ENCODE assay signal across 12 cellular contexts in genomic region chr2:183995632-183996031, GRCh38.
DNase-seq lines count a peak whose midpoint lies in the region; ATAC-seq, FAIRE-seq and TF ChIP-seq lines count a peak whose summit lies in the region.
"Had no signal": no experiment of that assay in that cellular context is flagged by ENCODE, and none has a peak within 500 bp of the region (broad histone marks: within the 10 kb centered on the region; RNA-seq: fewer than 3 reads in every experiment).

No MANE protein-coding gene starts in this region.

- H3K36me3 ChIP-seq in prostate gland = no peaks in the 10 kb centered on the region
- H3K36me3 ChIP-seq: left ventricle myocardium inferior, vagina had no signal

- 42% methylated on average over 2 of the region's 2 CpGs for WGBS in prostate gland

- H3K4me1 ChIP-seq in prostate gland (replicated peaks) = no peaks in the 10 kb centered on the region
- H3K4me1 ChIP-seq: left ventricle myocardium inferior, vagina had no signal

- H3K27me3 ChIP-seq in prostate gland (replicated peaks; ENCODE audit: insufficient read depth) = no peaks in the 10 kb centered on the region
- H3K27me3 ChIP-seq: vagina had no signal

- no peaks in the 10 kb centered on the region for H3K9me3 ChIP-seq in prostate gland
- H3K9me3 ChIP-seq: left ventricle myocardium inferior, vagina had no signal

- TF ChIP-seq POLR2A in prostate gland (IDR thresholded peaks at IDR 0.05) = no peak

- no peak overlapping the region for H3K27ac ChIP-seq in prostate gland
- H3K27ac ChIP-seq: left ventricle myocardium inferior, vagina had no signal

- in situ Hi-C loops in Caki2 (cut with HindIII; ENCODE audit: low pct_unique_long_range_greater_than_20kb, low sequenced_read_pairs) = no loop called here

- H3K4me3 ChIP-seq in prostate gland = no peak overlapping the region
- H3K4me3 ChIP-seq: left ventricle myocardium inferior, vagina had no signal

- TF ChIP-seq CTCF in prostate gland (IDR thresholded peaks at IDR 0.05) = no peak

- intact Hi-C loops in prostate gland (cut with DNase I) = no loop called here

- DNase-seq in Caki2 (ENCODE audit: low read depth) = peak; percentile 82
- DNase-seq in NCI-H146 (lab: John Stamatoyannopoulos, UW) = peak; percentile 18
- peak; percentile 90 for DNase-seq in SHP77 treated with DMSO at 0.1 percent for 48 hours (lab: John Stamatoyannopoulos, UW)
- DNase-seq in prostate gland (ENCODE audit: low spot score) = no peak
- DNase-seq in HuH-7.5 (ENCODE audit: low spot score) = no peak
- DNase-seq: left ventricle myocardium inferior had no signal

- ATAC-seq in HG02840 (IDR thresholded peaks at IDR 0.05; ENCODE audit: low FRiP score, unreplicated experiment) (no peak), HG02970 (IDR thresholded peaks at IDR 0.05; ENCODE audit: low FRiP score, unreplicated experiment) (no peak)
- ATAC-seq: Panc1 had no signal

- peak; percentile 95 for FAIRE-seq in islet of Langerhans (lab: Jason Lieb, UNC)
- FAIRE-seq: GM18507 had no signal

Comparison
In these comparisons a context has a peak if more than half of its experiments do, and no peak if none do; other contexts are left out.
1. DNase-seq: peak in Caki2 (single experiment), NCI-H146 (single experiment) and SHP77 treated with DMSO at 0.1 percent for 48 hours (single experiment); none in prostate gland (single experiment) and HuH-7.5 (single experiment).